Comparison of ENCODE assay signal across 1 cellular context in the genomic region with DNA sequence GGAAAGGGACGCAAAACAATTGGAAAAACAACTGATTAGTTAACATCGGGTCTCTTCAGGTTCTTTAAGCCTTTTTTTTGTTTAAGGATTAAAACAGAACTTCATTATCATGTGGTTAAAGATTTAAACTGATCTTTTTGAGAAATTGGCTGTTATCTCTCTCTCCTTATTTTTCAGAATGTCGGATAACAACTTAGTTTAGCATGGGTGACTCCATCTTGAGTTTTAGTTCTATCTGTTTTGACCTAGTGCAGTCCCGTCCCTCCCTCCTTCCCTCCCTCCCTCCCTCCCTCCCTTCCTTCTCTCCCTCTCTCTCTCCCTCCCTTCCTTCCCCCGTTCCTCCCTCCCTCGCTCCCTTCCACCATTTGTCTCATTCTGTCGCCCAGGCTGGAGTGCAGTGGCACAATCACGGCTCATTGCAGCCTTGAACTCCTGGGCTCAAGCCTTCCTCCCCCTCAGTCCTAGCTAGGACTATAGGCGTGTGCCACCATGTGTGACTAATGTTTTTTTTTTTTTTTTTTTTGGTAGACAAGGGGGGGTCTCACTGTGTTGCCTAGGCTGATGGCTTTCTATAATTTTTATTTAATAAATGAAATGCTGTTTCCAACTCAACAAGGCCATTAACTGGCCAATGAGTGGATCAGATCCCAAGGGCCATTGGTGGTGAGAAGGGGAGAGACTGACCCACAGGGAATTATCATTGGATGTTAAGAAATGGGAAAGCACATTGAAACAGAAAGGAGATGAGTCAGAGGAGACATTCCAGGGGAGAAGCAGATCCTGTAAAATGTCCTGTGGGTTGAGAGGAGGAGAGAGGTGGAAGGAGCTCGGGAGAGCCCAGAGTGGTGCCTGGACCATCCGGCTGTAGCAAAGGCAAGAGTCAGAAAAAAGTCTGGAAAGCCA.
TF ChIP-seq lines count a peak whose summit lies in the region.

No MANE protein-coding gene starts in this region.

TF ChIP-seq in IMR-90, 13 proteins besides CTCF, POLR2A, EP300 and RAD21 (continued from another document):
- TF ChIP-seq, protein P1, sequence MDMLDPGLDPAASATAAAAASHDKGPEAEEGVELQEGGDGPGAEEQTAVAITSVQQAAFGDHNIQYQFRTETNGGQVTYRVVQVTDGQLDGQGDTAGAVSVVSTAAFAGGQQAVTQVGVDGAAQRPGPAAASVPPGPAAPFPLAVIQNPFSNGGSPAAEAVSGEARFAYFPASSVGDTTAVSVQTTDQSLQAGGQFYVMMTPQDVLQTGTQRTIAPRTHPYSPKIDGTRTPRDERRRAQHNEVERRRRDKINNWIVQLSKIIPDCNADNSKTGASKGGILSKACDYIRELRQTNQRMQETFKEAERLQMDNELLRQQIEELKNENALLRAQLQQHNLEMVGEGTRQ (IDR thresholded peaks at IDR 0.05; ENCODE audit: low read depth, low read length), result no peak
- TF ChIP-seq BHLHE40 (IDR thresholded peaks at IDR 0.05; ENCODE audit: low read depth, low read length) (no peak), MXI1 (IDR thresholded peaks at IDR 0.05; ENCODE audit: borderline replicate concordance, low read depth, low read length) (no peak), SMC3 (IDR thresholded peaks at IDR 0.05; ENCODE audit: low read depth, low read length) (no peak), RFX5 (IDR thresholded peaks at IDR 0.05; ENCODE audit: low read depth, low read length) (no peak)
- TF ChIP-seq, protein P2, sequence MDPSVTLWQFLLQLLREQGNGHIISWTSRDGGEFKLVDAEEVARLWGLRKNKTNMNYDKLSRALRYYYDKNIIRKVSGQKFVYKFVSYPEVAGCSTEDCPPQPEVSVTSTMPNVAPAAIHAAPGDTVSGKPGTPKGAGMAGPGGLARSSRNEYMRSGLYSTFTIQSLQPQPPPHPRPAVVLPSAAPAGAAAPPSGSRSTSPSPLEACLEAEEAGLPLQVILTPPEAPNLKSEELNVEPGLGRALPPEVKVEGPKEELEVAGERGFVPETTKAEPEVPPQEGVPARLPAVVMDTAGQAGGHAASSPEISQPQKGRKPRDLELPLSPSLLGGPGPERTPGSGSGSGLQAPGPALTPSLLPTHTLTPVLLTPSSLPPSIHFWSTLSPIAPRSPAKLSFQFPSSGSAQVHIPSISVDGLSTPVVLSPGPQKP (IDR thresholded peaks at IDR 0.05; ENCODE audit: borderline replicate concordance, low read depth, low read length), result no peak
TF ChIP-seq in IMR-90: peak in this region for 0.
